7 cellular contexts compared by ENCODE assay signal in genomic region chr10:92690211-92691041, GRCh38. TPM values are rescaled to one million over a fixed set of nuclear protein-coding genes. Genes with fewer than 3 reads are reported as not detected.
DNase-seq lines count a peak whose midpoint lies in the region; ATAC-seq and TF ChIP-seq lines count a peak whose summit lies in the region.

No MANE protein-coding gene starts in this region.

- H3K36me3 Mint-ChIP-seq in endothelial cell (ENCODE audit: low read depth, unreplicated experiment) = peaks cover 67% of the 10 kb centered on the region

- peaks cover 33% of the 10 kb centered on the region for H3K4me1 Mint-ChIP-seq in endothelial cell (ENCODE audit: unreplicated experiment)

- ATAC-seq in GM21423 (IDR thresholded peaks at IDR 0.05; ENCODE audit: unreplicated experiment) = peak; percentile 37
- peak; percentile 70 for ATAC-seq in stimulated activated naive CD8-positive, alpha-beta T cell treated with anti-CD3 and anti-CD28 coated beads, Interleukin-15, Interleukin-2, amounts not matched to agents 100 U/mL and 50 U/mL, for 24 hours

- H3K4me3 Mint-ChIP-seq in endothelial cell (ENCODE audit: unreplicated experiment) = peak overlapping the region; percentile 100

- peak overlapping the region; percentile 99 for H3K27ac Mint-ChIP-seq in endothelial cell (ENCODE audit: unreplicated experiment)

- DNase-seq in NCI-H2227 treated with DMSO at 0.1 percent for 48 hours (lab: John Stamatoyannopoulos, UW) (peak; percentile 5), endothelial cell (ENCODE audit: low spot score) (peak; percentile 75), mucosa of gallbladder (ENCODE audit: low spot score) (peak; percentile 51), A172 (ENCODE audit: low spot score) (no peak)
- DNase-seq in activated CD8-positive, alpha-beta memory T cell treated with anti-CD3 and anti-CD28 coated beads for 48 hours (ENCODE audit: low read depth in 2 of 3, low spot score in 2 of 3) = peak in 2 of 3 experiments; percentile 51 to 53
- peak; percentile 81 for DNase-seq in stimulated activated naive CD8-positive, alpha-beta T cell treated with anti-CD3 and anti-CD28 coated beads, Interleukin-15, Interleukin-2, amounts not matched to agents 100 U/mL and 50 U/mL, for 24 hours

- no peak for TF ChIP-seq CTCF in endothelial cell (IDR thresholded peaks at IDR 0.05; ENCODE audit: unreplicated experiment)

- H3K9me3 Mint-ChIP-seq in endothelial cell (ENCODE audit: unreplicated experiment) = no peaks in the 10 kb centered on the region

- peaks cover 34% of the 10 kb centered on the region for H3K27me3 Mint-ChIP-seq in endothelial cell (ENCODE audit: unreplicated experiment)

RNA-seq across cellular contexts. Expression of gene HHEX, which starts 0.7 kb away (rescaled TPM):
- 182 TPM for total RNA-seq in endothelial cell (ENCODE audit: unreplicated experiment)
- total RNA-seq in mucosa of gallbladder = 69.2 TPM
- total RNA-seq in A172 (2014; rRNA removed; shearing (Covaris generic)) = not detected in 2 replicates

Comparison
In these comparisons a context has a peak if more than half of its experiments do, and no peak if none do; other contexts are left out.
1. RNA of gene HHEX, which starts 0.7 kb away (total RNA-seq): 182 TPM in endothelial cell (single experiment) and 69.2 TPM in mucosa of gallbladder (single experiment); not detected in A172; every median in the first group is over 10 times any median in the second.